ENCODE assay signal across 10 cellular contexts in the genomic region with DNA sequence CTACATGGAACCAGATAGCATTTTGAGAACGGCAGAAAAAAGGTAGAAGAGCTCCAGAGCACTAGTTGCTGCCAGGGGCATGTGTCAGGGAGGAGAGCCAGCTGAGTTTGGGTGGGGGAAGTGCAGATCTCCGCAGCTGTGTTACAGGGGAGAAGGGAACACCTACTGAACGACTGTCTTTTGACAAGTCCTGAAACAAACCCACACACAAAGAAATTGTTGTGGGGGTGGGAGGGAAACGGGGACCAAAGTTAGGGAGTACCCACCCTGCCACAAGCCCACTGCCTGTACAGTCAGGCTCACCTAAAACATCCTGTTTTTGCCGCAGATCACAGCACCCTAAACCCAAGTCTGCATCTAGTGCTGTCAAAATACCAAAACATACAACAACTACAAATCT. TPM values are rescaled to one million over a fixed set of nuclear protein-coding genes. Genes with fewer than 3 reads are reported as not detected.
A peak's percentile ranks its signal among the peaks of the same experiment; 100 is the strongest.
DNase-seq lines count a peak whose midpoint lies in the region; ATAC-seq and TF ChIP-seq lines count a peak whose summit lies in the region.
"Had no signal": no experiment of that assay in that cellular context is flagged by ENCODE, and none has a peak within 500 bp of the region (broad histone marks: within the 10 kb centered on the region; RNA-seq: fewer than 3 reads in every experiment).

No MANE protein-coding gene starts in this region.

- peaks cover 0 to 100% (median 75%) of the 10 kb centered on the region in 11 experiments; a peak in 17 of 22 replicates for H4K20me1 ChIP-seq in BLaER1 treated with 17β-estradiol and CSF1 and Interleukin-3, amounts not matched to agents 10 nM and 100 nM

- ATAC-seq in activated T-helper 17 cell treated with anti-CD3 and anti-CD28 coated beads, Interleukin-2, amount 50 U/mL, for 72 hours (replicated peaks): peak; percentile 21
- ATAC-seq in GM21529 (IDR thresholded peaks at IDR 0.05; ENCODE audit: unreplicated experiment): no peak
- ATAC-seq: upper lobe of right lung had no signal

- peaks cover 50 to 96% (median 83%) of the 10 kb centered on the region in 10 experiments for H3K4me1 ChIP-seq in BLaER1 treated with 17β-estradiol and CSF1 and Interleukin-3, amounts not matched to agents 10 nM and 100 nM
- H3K4me1 ChIP-seq: breast epithelium, upper lobe of right lung had no signal

- H3K27ac ChIP-seq in BLaER1 treated with 17β-estradiol and CSF1 and Interleukin-3, amounts not matched to agents 10 nM and 100 nM: peak overlapping the region in 3 of 11 experiments; percentile 2 to 10 (median 9); a peak in 3 of 22 replicates
- H3K27ac ChIP-seq: breast epithelium, upper lobe of right lung had no signal

- H3K4me2 ChIP-seq in BLaER1 treated with 17β-estradiol and CSF1 and Interleukin-3, amounts not matched to agents 10 nM and 100 nM: peak overlapping the region; percentile 29 to 86 (median 50); a peak in 20 of 22 replicates

- H3K36me3 Mint-ChIP-seq in activated T-helper 17 cell treated with anti-CD3 and anti-CD28 coated beads, Interleukin-2, amount 50 U/mL, for 72 hours (ENCODE audit: low read depth): peaks cover 44% of the 10 kb centered on the region
- H3K36me3 Mint-ChIP-seq in mesothelial cell of epicardium: no peaks in the 10 kb centered on the region

- no peaks in the 10 kb centered on the region for H3K27me3 Mint-ChIP-seq in activated T-helper 17 cell treated with anti-CD3 and anti-CD28 coated beads, Interleukin-2, amount 50 U/mL, for 72 hours
- no peaks in the 10 kb centered on the region for H3K27me3 Mint-ChIP-seq in mesothelial cell of epicardium (ENCODE audit: low read depth)

- peak overlapping the region; percentile 80 for H3K4me3 Mint-ChIP-seq in activated T-helper 17 cell treated with anti-CD3 and anti-CD28 coated beads, Interleukin-2, amount 50 U/mL, for 72 hours
- H3K4me3 Mint-ChIP-seq in mesothelial cell of epicardium: no peak overlapping the region

- peak overlapping the region; percentile 88 for H3K27ac Mint-ChIP-seq in activated T-helper 17 cell treated with anti-CD3 and anti-CD28 coated beads, Interleukin-2, amount 50 U/mL, for 72 hours
- peak overlapping the region; percentile 54 for H3K27ac Mint-ChIP-seq in mesothelial cell of epicardium

- no peak for TF ChIP-seq CTCF in mesothelial cell of epicardium (IDR thresholded peaks at IDR 0.05; ENCODE audit: unreplicated experiment)

- no peaks in the 10 kb centered on the region for H3K9me3 Mint-ChIP-seq in activated T-helper 17 cell treated with anti-CD3 and anti-CD28 coated beads, Interleukin-2, amount 50 U/mL, for 72 hours
- H3K9me3 Mint-ChIP-seq in mesothelial cell of epicardium: no peaks in the 10 kb centered on the region

- H3K4me1 Mint-ChIP-seq in activated T-helper 17 cell treated with anti-CD3 and anti-CD28 coated beads, Interleukin-2, amount 50 U/mL, for 72 hours: peaks cover 78% of the 10 kb centered on the region
- H3K4me1 Mint-ChIP-seq in mesothelial cell of epicardium: peaks cover 80% of the 10 kb centered on the region

- DNase-seq in T-helper 1 cell (peak in 3 of 5 donors; percentile 21 to 52 (median 43)), mesothelial cell of epicardium (ENCODE audit: low spot score in 2 of 2, unreplicated experiment in 2 of 2) (no peak), NCI-H82 treated with DMSO at 0.1 percent for 48 hours (lab: John Stamatoyannopoulos, UW; ENCODE audit: unreplicated experiment) (no peak), superior temporal gyrus (ENCODE audit: extremely low spot score) (no peak), DMS 273 (lab: John Stamatoyannopoulos, UW; ENCODE audit: unreplicated experiment) (no peak)
- DNase-seq: upper lobe of right lung had no signal

- no peaks in the 10 kb centered on the region for H3K27me3 ChIP-seq in BLaER1 treated with 17β-estradiol and CSF1 and Interleukin-3, amounts not matched to agents 10 nM and 100 nM
- H3K27me3 ChIP-seq: breast epithelium, upper lobe of right lung had no signal

- no peaks in the 10 kb centered on the region for H3K9me3 ChIP-seq in BLaER1 treated with 17β-estradiol and CSF1 and Interleukin-3, amounts not matched to agents 10 nM and 100 nM (replicated peaks in 1 of 11)
- H3K9me3 ChIP-seq: breast epithelium, upper lobe of right lung had no signal

- H3K36me3 ChIP-seq in BLaER1 treated with 17β-estradiol and CSF1 and Interleukin-3, amounts not matched to agents 10 nM and 100 nM: peaks cover 0 to 92% (median 34%) of the 10 kb centered on the region in 11 experiments; a peak in 12 of 22 replicates
- H3K36me3 ChIP-seq: breast epithelium, upper lobe of right lung had no signal

- no peak overlapping the region for H3K4me3 ChIP-seq in BLaER1 treated with 17β-estradiol and CSF1 and Interleukin-3, amounts not matched to agents 10 nM and 100 nM
- H3K4me3 ChIP-seq: breast epithelium, upper lobe of right lung had no signal

- H3K9ac ChIP-seq in BLaER1 treated with 17β-estradiol and CSF1 and Interleukin-3, amounts not matched to agents 10 nM and 100 nM: peak overlapping the region in 1 of 11 experiments; percentile 1; a peak in 1 of 22 replicates

RNA-seq across cellular contexts. Expression of a gene that starts 55.5 kb away (rescaled TPM):
- total RNA-seq in activated T-helper 17 cell treated with anti-CD3 and anti-CD28 coated beads, Interleukin-2, amount 50 U/mL, for 72 hours: 10 to 100 TPM; 73.4 to 93.4 TPM
- total RNA-seq in mesothelial cell of epicardium: 72.4 to 76.8 TPM (median 76.6 TPM) in 3 replicates

Comparison
In these comparisons a context has a peak if more than half of its experiments do, and no peak if none do; other contexts are left out.
1. DNase-seq: peak in T-helper 1 cell (3 of 5); none in mesothelial cell of epicardium (0 of 2), NCI-H82 treated with DMSO at 0.1 percent for 48 hours (single experiment), superior temporal gyrus (single experiment) and DMS 273 (single experiment).